Comparison of ENCODE assay signal across 1 cellular context in the genomic region with DNA sequence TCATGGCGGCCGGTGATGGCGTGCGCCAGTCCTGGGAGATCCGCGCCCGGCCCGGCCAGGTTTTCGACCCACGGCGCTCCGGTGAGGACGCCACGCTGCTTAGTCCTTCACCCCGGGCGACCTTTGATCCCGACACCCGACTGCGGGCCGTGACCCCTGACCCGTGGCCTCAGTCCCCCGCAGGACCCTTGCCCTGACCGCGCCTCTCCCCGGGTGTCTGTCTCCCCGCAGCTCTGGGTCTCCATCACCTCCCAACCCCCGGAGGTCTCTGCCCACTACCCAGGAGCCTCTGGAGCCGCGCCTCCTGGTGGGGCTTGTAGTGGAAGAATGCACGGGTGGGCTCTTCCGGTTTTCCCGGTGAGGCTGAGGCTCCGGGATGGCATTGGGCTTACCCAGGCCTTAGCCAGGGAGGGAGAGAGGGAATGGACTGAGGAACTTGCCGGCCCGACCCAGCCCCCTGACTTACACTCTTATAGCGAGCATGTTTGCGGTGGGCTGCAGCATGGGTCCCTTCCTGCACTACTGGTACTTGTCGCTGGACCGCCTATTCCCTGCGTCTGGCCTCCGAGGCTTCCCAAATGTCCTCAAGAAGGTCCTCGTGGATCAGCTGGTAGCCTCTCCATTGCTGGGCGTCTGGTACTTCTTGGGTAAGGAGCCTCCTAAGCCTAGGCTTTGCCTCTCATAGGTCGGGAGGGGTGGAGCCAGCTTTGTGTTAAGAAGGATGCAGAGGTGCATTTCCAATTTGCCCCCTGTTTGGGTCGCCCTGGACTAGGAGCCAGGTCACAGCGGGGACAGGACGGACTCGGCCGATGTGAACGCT.
TF ChIP-seq lines count a peak whose summit lies in the region.

No MANE protein-coding gene starts in this region.

TF ChIP-seq in HepG2, 621 proteins besides CTCF, POLR2A, EP300 and RAD21 (continued from another document and continues in another):
- TF ChIP-seq, protein P1, sequence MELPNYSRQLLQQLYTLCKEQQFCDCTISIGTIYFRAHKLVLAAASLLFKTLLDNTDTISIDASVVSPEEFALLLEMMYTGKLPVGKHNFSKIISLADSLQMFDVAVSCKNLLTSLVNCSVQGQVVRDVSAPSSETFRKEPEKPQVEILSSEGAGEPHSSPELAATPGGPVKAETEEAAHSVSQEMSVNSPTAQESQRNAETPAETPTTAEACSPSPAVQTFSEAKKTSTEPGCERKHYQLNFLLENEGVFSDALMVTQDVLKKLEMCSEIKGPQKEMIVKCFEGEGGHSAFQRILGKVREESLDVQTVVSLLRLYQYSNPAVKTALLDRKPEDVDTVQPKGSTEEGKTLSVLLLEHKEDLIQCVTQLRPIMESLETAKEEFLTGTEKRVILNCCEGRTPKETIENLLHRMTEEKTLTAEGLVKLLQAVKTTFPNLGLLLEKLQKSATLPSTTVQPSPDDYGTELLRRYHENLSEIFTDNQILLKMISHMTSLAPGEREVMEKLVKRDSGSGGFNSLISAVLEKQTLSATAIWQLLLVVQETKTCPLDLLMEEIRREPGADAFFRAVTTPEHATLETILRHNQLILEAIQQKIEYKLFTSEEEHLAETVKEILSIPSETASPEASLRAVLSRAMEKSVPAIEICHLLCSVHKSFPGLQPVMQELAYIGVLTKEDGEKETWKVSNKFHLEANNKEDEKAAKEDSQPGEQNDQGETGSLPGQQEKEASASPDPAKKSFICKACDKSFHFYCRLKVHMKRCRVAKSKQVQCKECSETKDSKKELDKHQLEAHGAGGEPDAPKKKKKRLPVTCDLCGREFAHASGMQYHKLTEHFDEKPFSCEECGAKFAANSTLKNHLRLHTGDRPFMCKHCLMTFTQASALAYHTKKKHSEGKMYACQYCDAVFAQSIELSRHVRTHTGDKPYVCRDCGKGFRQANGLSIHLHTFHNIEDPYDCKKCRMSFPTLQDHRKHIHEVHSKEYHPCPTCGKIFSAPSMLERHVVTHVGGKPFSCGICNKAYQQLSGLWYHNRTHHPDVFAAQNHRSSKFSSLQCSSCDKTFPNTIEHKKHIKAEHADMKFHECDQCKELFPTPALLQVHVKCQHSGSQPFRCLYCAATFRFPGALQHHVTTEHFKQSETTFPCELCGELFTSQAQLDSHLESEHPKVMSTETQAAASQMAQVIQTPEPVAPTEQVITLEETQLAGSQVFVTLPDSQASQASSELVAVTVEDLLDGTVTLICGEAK (IDR thresholded peaks at IDR 0.05): no peak
- TF ChIP-seq, protein P1 (CRISPR knock-in tag; IDR thresholded peaks at IDR 0.05): peak; percentile 2; the same call in 1 of the 2 replicates
- no peak for TF ChIP-seq TGIF2 (CRISPR knock-in tag; IDR thresholded peaks at IDR 0.05)
- TF ChIP-seq, protein P2, sequence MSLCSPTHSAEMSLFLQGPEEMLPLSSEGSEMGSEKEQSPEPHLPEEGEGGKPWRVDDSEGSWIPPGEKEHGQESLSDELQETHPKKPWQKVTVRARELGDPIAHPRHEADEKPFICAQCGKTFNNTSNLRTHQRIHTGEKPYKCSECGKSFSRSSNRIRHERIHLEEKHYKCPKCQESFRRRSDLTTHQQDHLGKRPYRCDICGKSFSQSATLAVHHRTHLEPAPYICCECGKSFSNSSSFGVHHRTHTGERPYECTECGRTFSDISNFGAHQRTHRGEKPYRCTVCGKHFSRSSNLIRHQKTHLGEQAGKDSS (CRISPR knock-in tag; IDR thresholded peaks at IDR 0.05; ENCODE audit: borderline replicate concordance, low read depth): no peak; the same call in 1 of the 2 replicates
- TF ChIP-seq, protein P3, sequence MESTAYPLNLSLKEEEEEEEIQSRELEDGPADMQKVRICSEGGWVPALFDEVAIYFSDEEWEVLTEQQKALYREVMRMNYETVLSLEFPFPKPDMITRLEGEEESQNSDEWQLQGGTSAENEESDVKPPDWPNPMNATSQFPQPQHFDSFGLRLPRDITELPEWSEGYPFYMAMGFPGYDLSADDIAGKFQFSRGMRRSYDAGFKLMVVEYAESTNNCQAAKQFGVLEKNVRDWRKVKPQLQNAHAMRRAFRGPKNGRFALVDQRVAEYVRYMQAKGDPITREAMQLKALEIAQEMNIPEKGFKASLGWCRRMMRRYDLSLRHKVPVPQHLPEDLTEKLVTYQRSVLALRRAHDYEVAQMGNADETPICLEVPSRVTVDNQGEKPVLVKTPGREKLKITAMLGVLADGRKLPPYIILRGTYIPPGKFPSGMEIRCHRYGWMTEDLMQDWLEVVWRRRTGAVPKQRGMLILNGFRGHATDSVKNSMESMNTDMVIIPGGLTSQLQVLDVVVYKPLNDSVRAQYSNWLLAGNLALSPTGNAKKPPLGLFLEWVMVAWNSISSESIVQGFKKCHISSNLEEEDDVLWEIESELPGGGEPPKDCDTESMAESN (CRISPR knock-in tag; conservative IDR thresholded peaks at IDR 0.05): peak; percentile 27; the same call in 1 of the 2 replicates
- TF ChIP-seq, protein P4, sequence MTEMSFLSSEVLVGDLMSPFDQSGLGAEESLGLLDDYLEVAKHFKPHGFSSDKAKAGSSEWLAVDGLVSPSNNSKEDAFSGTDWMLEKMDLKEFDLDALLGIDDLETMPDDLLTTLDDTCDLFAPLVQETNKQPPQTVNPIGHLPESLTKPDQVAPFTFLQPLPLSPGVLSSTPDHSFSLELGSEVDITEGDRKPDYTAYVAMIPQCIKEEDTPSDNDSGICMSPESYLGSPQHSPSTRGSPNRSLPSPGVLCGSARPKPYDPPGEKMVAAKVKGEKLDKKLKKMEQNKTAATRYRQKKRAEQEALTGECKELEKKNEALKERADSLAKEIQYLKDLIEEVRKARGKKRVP (CRISPR knock-in tag; IDR thresholded peaks at IDR 0.05): no peak
- 0 out of 2 replicates have a peak, but pooled peaks have one; percentile 39 for TF ChIP-seq ZNF768 (CRISPR knock-in tag; IDR thresholded peaks at IDR 0.05)
- no peak for TF ChIP-seq ZNF256 (CRISPR knock-in tag; conservative IDR thresholded peaks at IDR 0.05)
- TF ChIP-seq SMC3 (IDR thresholded peaks at IDR 0.05; ENCODE audit: low read length): no peak
- TF ChIP-seq CREB1 (IDR thresholded peaks at IDR 0.05): no peak
- TF ChIP-seq CREB1 (CRISPR knock-in tag; IDR thresholded peaks at IDR 0.05): no peak
- no peak for TF ChIP-seq ZNF510 (CRISPR knock-in tag; IDR thresholded peaks at IDR 0.05; ENCODE audit: low read depth)
- TF ChIP-seq KLF11 (CRISPR knock-in tag; IDR thresholded peaks at IDR 0.05): no peak
- TF ChIP-seq ZBTB7B (CRISPR knock-in tag; IDR thresholded peaks at IDR 0.05): no peak; the same call in 1 of the 2 replicates
- TF ChIP-seq, protein P5, sequence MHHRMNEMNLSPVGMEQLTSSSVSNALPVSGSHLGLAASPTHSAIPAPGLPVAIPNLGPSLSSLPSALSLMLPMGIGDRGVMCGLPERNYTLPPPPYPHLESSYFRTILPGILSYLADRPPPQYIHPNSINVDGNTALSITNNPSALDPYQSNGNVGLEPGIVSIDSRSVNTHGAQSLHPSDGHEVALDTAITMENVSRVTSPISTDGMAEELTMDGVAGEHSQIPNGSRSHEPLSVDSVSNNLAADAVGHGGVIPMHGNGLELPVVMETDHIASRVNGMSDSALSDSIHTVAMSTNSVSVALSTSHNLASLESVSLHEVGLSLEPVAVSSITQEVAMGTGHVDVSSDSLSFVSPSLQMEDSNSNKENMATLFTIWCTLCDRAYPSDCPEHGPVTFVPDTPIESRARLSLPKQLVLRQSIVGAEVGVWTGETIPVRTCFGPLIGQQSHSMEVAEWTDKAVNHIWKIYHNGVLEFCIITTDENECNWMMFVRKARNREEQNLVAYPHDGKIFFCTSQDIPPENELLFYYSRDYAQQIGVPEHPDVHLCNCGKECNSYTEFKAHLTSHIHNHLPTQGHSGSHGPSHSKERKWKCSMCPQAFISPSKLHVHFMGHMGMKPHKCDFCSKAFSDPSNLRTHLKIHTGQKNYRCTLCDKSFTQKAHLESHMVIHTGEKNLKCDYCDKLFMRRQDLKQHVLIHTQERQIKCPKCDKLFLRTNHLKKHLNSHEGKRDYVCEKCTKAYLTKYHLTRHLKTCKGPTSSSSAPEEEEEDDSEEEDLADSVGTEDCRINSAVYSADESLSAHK (CRISPR knock-in tag; IDR thresholded peaks at IDR 0.05; ENCODE audit: borderline replicate concordance): no peak
- no peak for TF ChIP-seq TRIM24 (CRISPR knock-in tag; IDR thresholded peaks at IDR 0.05)
- TF ChIP-seq ZNF549 (CRISPR knock-in tag; IDR thresholded peaks at IDR 0.05): no peak
- no peak; the same call in 1 of the 2 replicates for TF ChIP-seq ZNF446 (CRISPR knock-in tag; IDR thresholded peaks at IDR 0.05)
- no peak for TF ChIP-seq SSRP1 (CRISPR knock-in tag; IDR thresholded peaks at IDR 0.05)
- no peak for TF ChIP-seq SNRNP70 (IDR thresholded peaks at IDR 0.05; ENCODE audit: low read depth, low read length)
- TF ChIP-seq ZSCAN9 (CRISPR knock-in tag; IDR thresholded peaks at IDR 0.05; ENCODE audit: borderline replicate concordance): no peak
- TF ChIP-seq, protein P6, sequence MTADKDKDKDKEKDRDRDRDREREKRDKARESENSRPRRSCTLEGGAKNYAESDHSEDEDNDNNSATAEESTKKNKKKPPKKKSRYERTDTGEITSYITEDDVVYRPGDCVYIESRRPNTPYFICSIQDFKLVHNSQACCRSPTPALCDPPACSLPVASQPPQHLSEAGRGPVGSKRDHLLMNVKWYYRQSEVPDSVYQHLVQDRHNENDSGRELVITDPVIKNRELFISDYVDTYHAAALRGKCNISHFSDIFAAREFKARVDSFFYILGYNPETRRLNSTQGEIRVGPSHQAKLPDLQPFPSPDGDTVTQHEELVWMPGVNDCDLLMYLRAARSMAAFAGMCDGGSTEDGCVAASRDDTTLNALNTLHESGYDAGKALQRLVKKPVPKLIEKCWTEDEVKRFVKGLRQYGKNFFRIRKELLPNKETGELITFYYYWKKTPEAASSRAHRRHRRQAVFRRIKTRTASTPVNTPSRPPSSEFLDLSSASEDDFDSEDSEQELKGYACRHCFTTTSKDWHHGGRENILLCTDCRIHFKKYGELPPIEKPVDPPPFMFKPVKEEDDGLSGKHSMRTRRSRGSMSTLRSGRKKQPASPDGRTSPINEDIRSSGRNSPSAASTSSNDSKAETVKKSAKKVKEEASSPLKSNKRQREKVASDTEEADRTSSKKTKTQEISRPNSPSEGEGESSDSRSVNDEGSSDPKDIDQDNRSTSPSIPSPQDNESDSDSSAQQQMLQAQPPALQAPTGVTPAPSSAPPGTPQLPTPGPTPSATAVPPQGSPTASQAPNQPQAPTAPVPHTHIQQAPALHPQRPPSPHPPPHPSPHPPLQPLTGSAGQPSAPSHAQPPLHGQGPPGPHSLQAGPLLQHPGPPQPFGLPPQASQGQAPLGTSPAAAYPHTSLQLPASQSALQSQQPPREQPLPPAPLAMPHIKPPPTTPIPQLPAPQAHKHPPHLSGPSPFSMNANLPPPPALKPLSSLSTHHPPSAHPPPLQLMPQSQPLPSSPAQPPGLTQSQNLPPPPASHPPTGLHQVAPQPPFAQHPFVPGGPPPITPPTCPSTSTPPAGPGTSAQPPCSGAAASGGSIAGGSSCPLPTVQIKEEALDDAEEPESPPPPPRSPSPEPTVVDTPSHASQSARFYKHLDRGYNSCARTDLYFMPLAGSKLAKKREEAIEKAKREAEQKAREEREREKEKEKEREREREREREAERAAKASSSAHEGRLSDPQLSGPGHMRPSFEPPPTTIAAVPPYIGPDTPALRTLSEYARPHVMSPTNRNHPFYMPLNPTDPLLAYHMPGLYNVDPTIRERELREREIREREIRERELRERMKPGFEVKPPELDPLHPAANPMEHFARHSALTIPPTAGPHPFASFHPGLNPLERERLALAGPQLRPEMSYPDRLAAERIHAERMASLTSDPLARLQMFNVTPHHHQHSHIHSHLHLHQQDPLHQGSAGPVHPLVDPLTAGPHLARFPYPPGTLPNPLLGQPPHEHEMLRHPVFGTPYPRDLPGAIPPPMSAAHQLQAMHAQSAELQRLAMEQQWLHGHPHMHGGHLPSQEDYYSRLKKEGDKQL (CRISPR knock-in tag; IDR thresholded peaks at IDR 0.05; ENCODE audit: low read depth): no peak
- no peak for TF ChIP-seq SATB2 (CRISPR knock-in tag; IDR thresholded peaks at IDR 0.05)
- no peak for TF ChIP-seq PHF8 (CRISPR knock-in tag; IDR thresholded peaks at IDR 0.05)
- TF ChIP-seq, protein P7, sequence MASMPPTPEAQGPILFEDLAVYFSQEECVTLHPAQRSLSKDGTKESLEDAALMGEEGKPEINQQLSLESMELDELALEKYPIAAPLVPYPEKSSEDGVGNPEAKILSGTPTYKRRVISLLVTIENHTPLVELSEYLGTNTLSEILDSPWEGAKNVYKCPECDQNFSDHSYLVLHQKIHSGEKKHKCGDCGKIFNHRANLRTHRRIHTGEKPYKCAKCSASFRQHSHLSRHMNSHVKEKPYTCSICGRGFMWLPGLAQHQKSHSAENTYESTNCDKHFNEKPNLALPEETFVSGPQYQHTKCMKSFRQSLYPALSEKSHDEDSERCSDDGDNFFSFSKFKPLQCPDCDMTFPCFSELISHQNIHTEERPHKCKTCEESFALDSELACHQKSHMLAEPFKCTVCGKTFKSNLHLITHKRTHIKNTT (CRISPR knock-in tag; IDR thresholded peaks at IDR 0.05): no peak
- TF ChIP-seq ZKSCAN8 (CRISPR knock-in tag; IDR thresholded peaks at IDR 0.05; ENCODE audit: borderline replicate concordance): no peak
- no peak for TF ChIP-seq RNF2 (conservative IDR thresholded peaks at IDR 0.05; ENCODE audit: low read depth)
- TF ChIP-seq TSC22D2 (CRISPR knock-in tag; IDR thresholded peaks at IDR 0.05; ENCODE audit: borderline replicate concordance): no peak
- TF ChIP-seq, protein P8, sequence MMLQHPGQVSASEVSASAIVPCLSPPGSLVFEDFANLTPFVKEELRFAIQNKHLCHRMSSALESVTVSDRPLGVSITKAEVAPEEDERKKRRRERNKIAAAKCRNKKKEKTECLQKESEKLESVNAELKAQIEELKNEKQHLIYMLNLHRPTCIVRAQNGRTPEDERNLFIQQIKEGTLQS (CRISPR knock-in tag; IDR thresholded peaks at IDR 0.05): no peak
- no peak for TF ChIP-seq ZNF460 (CRISPR knock-in tag; IDR thresholded peaks at IDR 0.05; ENCODE audit: borderline replicate concordance)
- TF ChIP-seq ZNF737 (CRISPR knock-in tag; IDR thresholded peaks at IDR 0.05; ENCODE audit: borderline replicate concordance): no peak
